13 cellular contexts compared by ENCODE assay signal in the genomic region with DNA sequence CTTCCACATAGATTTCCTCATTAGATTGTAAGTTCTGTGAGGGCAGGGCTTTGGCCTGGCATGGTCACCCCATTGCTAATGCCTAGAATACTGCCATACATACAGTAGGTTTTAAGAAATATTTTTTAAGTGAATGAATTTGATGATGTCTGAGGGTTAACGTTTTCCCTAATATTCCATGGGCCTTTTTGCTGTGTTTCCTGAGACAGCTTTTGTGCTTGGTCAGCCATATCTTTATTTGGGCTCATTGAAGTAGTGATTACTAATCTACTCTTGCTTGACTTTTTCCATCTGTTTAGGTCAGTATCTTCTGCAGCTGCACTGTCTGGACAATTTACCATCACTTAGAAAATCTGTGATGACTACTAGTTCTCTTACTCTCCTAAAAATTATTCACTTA. TPM values are rescaled to one million over a fixed set of nuclear protein-coding genes. Genes with fewer than 3 reads are reported as not detected.
DNase-seq lines count a peak whose midpoint lies in the region; ATAC-seq and TF ChIP-seq lines count a peak whose summit lies in the region.
"Had no signal": no experiment of that assay in that cellular context is flagged by ENCODE, and none has a peak within 500 bp of the region (broad histone marks: within the 10 kb centered on the region; RNA-seq: fewer than 3 reads in every experiment).

No MANE protein-coding gene starts in this region.

- H3K4me1 ChIP-seq in breast epithelium: peaks cover 0 to 8% of the 10 kb centered on the region in 2 donors
- peaks cover 2 to 62% (median 57%) of the 10 kb centered on the region in 5 donors for H3K4me1 ChIP-seq in subcutaneous abdominal adipose tissue (ENCODE audit: control insufficient read depth in 5 of 5, insufficient read depth in 5 of 5, low read length in 5 of 5)

- no peak overlapping the region for H3K4me3 ChIP-seq in breast epithelium
- peak overlapping the region in 3 of 5 donors; percentile 17 to 33 (median 29) for H3K4me3 ChIP-seq in subcutaneous abdominal adipose tissue (ENCODE audit: low read depth in 1 of 5, low read length in 5 of 5)
- H3K4me3 ChIP-seq: uterus had no signal

- DNase-seq in MCF 10A (ENCODE audit: unreplicated experiment) (no peak), breast epithelium (ENCODE audit: low spot score in 2 of 2) (no peak), immature natural killer cell (no peak), kidney tubule cell (ENCODE audit: low spot score) (no peak), activated gamma-delta T cell (lab: John Stamatoyannopoulos, UW) (no peak)
- no peak for DNase-seq in activated CD8-positive, alpha-beta T cell treated with anti-CD3 and anti-CD28 coated beads for 36 hours
- DNase-seq: islet precursor cell, NCI-H187 treated with DMSO at 0.1 percent for 48 hours, uterus had no signal

- peaks cover 6% of the 10 kb centered on the region for H3K4me1 Mint-ChIP-seq in MCF 10A (ENCODE audit: insufficient read depth, unreplicated experiment)
- peaks cover 70% of the 10 kb centered on the region for H3K4me1 Mint-ChIP-seq in activated CD8-positive, alpha-beta T cell treated with anti-CD3 and anti-CD28 coated beads for 36 hours (ENCODE audit: low read depth)
- H3K4me1 Mint-ChIP-seq in immature natural killer cell: peaks cover 81 to 84% of the 10 kb centered on the region in 2 donors

- H3K9me3 Mint-ChIP-seq in MCF 10A (ENCODE audit: unreplicated experiment) (no peaks in the 10 kb centered on the region), immature natural killer cell (peaks cover 0 to 1% (median 0%) of the 10 kb centered on the region in 6 donors)
- no peaks in the 10 kb centered on the region for H3K9me3 Mint-ChIP-seq in activated CD8-positive, alpha-beta T cell treated with anti-CD3 and anti-CD28 coated beads for 36 hours

- POLR2A ChIA-PET in MCF 10A (lab: Yijun Ruan, JAX): interaction anchor here (0.6 to 6.1 kb wide), 2 partner anchors 14 to 37 kb away, joined by 3 to 97 read pairs; no protein-coding TSS in a partner anchor
- POLR2A ChIA-PET in activated CD8-positive, alpha-beta T cell treated with anti-CD3 and anti-CD28 coated beads for 36 hours (lab: Charles Lee): interaction anchor here (0.9 to 17.7 kb wide), 5 partner anchors 10 to 35 kb away, joined by 3 to 218 read pairs (median 5); no protein-coding TSS in a partner anchor

- BruUV-seq in MCF 10A (replicated peaks; lab: Mats Ljungman, UMichigan): no TSS peak

- H3K27ac ChIP-seq in breast epithelium (no peak overlapping the region), subcutaneous abdominal adipose tissue (ENCODE audit: low read depth, low read length) (peak overlapping the region; percentile 60)

- H3K27me3 Mint-ChIP-seq in MCF 10A (ENCODE audit: insufficient read depth, unreplicated experiment) (no peaks in the 10 kb centered on the region), immature natural killer cell (ENCODE audit: low read depth in 3 of 3) (peaks cover 18 to 39% (median 19%) of the 10 kb centered on the region in 3 donors)
- no peaks in the 10 kb centered on the region for H3K27me3 Mint-ChIP-seq in activated CD8-positive, alpha-beta T cell treated with anti-CD3 and anti-CD28 coated beads for 36 hours

- ATAC-seq in activated CD8-positive, alpha-beta T cell treated with anti-CD3 and anti-CD28 coated beads for 36 hours: no peak
- ATAC-seq in HG03442 (IDR thresholded peaks at IDR 0.05; ENCODE audit: unreplicated experiment): no peak

- intact Hi-C loops in MCF 10A (cut with micrococcal nuclease) (no loop called here), breast epithelium (cut with DNase I; ENCODE audit: low total_unique reads) (no loop called here)
- intact Hi-C loops in activated CD8-positive, alpha-beta T cell treated with anti-CD3 and anti-CD28 coated beads for 36 hours (cut with micrococcal nuclease): loop anchor here (5.0 kb wide), 1 partner anchor 36 kb away; no protein-coding TSS in a partner anchor

- H3K9me3 ChIP-seq in breast epithelium (no peaks in the 10 kb centered on the region), subcutaneous abdominal adipose tissue (ENCODE audit: control insufficient read depth in 5 of 5, low read length in 5 of 5) (no peaks in the 10 kb centered on the region)
- H3K9me3 ChIP-seq: ascending aorta, uterus had no signal

- H3K27ac Mint-ChIP-seq in MCF 10A (ENCODE audit: low read depth, unreplicated experiment): peak overlapping the region; percentile 46
- peak overlapping the region; percentile 67 for H3K27ac Mint-ChIP-seq in activated CD8-positive, alpha-beta T cell treated with anti-CD3 and anti-CD28 coated beads for 36 hours
- peak overlapping the region; percentile 70 to 89 (median 78) for H3K27ac Mint-ChIP-seq in immature natural killer cell

- CTCF ChIA-PET in MCF 10A (lab: Yijun Ruan, JAX): no interaction called here
- CTCF ChIA-PET in activated CD8-positive, alpha-beta T cell treated with anti-CD3 and anti-CD28 coated beads for 36 hours (lab: Charles Lee): interaction anchor here (1.5 to 6.4 kb wide), 2 partner anchors 26 to 32 kb away, joined by 4 to 40 read pairs; no protein-coding TSS in a partner anchor

- peak overlapping the region; percentile 33 for H3K4me3 Mint-ChIP-seq in MCF 10A (ENCODE audit: unreplicated experiment)
- peak overlapping the region; percentile 64 for H3K4me3 Mint-ChIP-seq in activated CD8-positive, alpha-beta T cell treated with anti-CD3 and anti-CD28 coated beads for 36 hours
- peak overlapping the region; percentile 55 to 77 (median 76) for H3K4me3 Mint-ChIP-seq in immature natural killer cell

- no peaks in the 10 kb centered on the region for H3K36me3 ChIP-seq in breast epithelium
- H3K36me3 ChIP-seq in subcutaneous abdominal adipose tissue (ENCODE audit: control insufficient read depth in 5 of 5, insufficient read depth in 5 of 5, low read length in 5 of 5): peaks cover 0 to 4% (median 3%) of the 10 kb centered on the region in 5 donors
- H3K36me3 ChIP-seq: ascending aorta, uterus had no signal

- TF ChIP-seq POLR2A in breast epithelium (IDR thresholded peaks at IDR 0.05): no peak

- H3K9ac ChIP-seq in subcutaneous abdominal adipose tissue (ENCODE audit: low read length in 5 of 5): peak overlapping the region in 1 of 5 donors; percentile 59

- H3K36me3 Mint-ChIP-seq in MCF 10A (ENCODE audit: insufficient read depth, unreplicated experiment) (peaks cover 42% of the 10 kb centered on the region), immature natural killer cell (peaks cover 7 to 17% (median 9%) of the 10 kb centered on the region in 3 donors)
- peaks cover 51% of the 10 kb centered on the region for H3K36me3 Mint-ChIP-seq in activated CD8-positive, alpha-beta T cell treated with anti-CD3 and anti-CD28 coated beads for 36 hours (ENCODE audit: low read depth)

- H3K27me3 ChIP-seq in breast epithelium (no peaks in the 10 kb centered on the region), subcutaneous abdominal adipose tissue (ENCODE audit: control insufficient read depth in 5 of 5, insufficient read depth in 4 of 5, low read length in 5 of 5) (no peaks in the 10 kb centered on the region)
- H3K27me3 ChIP-seq: ascending aorta, uterus had no signal

- TF ChIP-seq CTCF in MCF 10A (IDR thresholded peaks at IDR 0.05; ENCODE audit: unreplicated experiment): no peak
- no peak for TF ChIP-seq CTCF in breast epithelium (IDR thresholded peaks at IDR 0.05)
- TF ChIP-seq CTCF in activated CD8-positive, alpha-beta T cell treated with anti-CD3 and anti-CD28 coated beads for 36 hours (IDR thresholded peaks at IDR 0.05): no peak

RNA-seq across cellular contexts. Expression of a gene that starts 3.5 kb away (rescaled TPM):
- total RNA-seq in MCF 10A (2022) (133 and 141 TPM in 2 replicates), breast epithelium (100 to 1,000 TPM; 192 to 255 (median 213) TPM)
- total RNA-seq in activated CD8-positive, alpha-beta T cell treated with anti-CD3 and anti-CD28 coated beads for 36 hours: 100 to 1,000 TPM; 292 to 310 TPM
- 100 to 1,000 TPM; 220 to 600 (median 473) TPM for polyA plus RNA-seq in immature natural killer cell

RNA-seq across cellular contexts. Expression of a gene that starts 54.6 kb away (rescaled TPM):
- total RNA-seq in MCF 10A (2022): not detected in 2 replicates
- not detected for total RNA-seq in breast epithelium
- total RNA-seq in activated CD8-positive, alpha-beta T cell treated with anti-CD3 and anti-CD28 coated beads for 36 hours: not detected
- not detected for polyA plus RNA-seq in immature natural killer cell
- total RNA-seq: ascending aorta, uterus had no signal
- polyA plus RNA-seq: BJ had no signal

Comparison
In these comparisons a context has a peak if more than half of its experiments do, and no peak if none do; other contexts are left out.
1. H3K4me3 ChIP-seq: peak in subcutaneous abdominal adipose tissue (3 of 5); none in breast epithelium (0 of 3).
2. Peak in every context shown above with its lines, with median percentiles within 50 percentile points of each other: H3K27ac Mint-ChIP-seq and H3K4me3 Mint-ChIP-seq.